In the genomic region with DNA sequence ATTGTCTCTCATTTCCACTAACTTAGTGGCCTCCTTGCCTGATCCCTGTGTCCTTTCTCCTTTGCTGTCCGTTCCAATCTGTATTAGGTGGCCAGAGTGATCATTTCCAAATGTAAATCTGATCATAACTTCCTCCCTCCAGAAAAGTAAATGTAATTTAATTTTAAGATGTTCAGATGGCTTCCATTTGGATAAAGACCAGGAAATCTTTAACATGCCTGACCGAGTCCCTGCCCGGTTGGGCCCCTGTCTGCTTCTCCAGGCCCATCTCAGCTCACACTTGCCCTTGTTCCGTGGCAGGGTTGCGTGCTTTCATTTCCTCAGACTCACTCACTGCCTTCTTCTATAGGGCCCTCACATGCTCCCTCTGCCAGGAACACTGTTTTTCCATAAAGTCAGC, we compare ENCODE assay signal across 16 cellular contexts. TPM values are rescaled to one million over a fixed set of nuclear protein-coding genes. Genes with fewer than 3 reads are reported as not detected.
DNase-seq lines count a peak whose midpoint lies in the region; ATAC-seq, FAIRE-seq and TF ChIP-seq lines count a peak whose summit lies in the region.
"Had no signal": no experiment of that assay in that cellular context is flagged by ENCODE, and none has a peak within 500 bp of the region (broad histone marks: within the 10 kb centered on the region; RNA-seq: fewer than 3 reads in every experiment).

No MANE protein-coding gene starts in this region.

- DNase-seq in right lobe of liver (no peak), HepG2 (ENCODE audit: low spot score) (no peak), SK-N-DZ (ENCODE audit: low spot score) (peak; percentile 21), kidney tubule cell (ENCODE audit: low spot score) (peak; percentile 27), iPS-NIHi7 (ENCODE audit: extremely low spot score) (no peak), COR-L47 (lab: John Stamatoyannopoulos, UW) (no peak), NCI-H1930 (lab: John Stamatoyannopoulos, UW) (no peak)
- DNase-seq: C1 segment of cervical spinal cord; NCI-H1436; NCI-H510A treated with DMSO at 0.1 percent for 48 hours; stimulated activated CD4-positive, alpha-beta T cell treated with anti-CD3 and anti-CD28 coated beads, Interleukin-1b, Interleukin-23, amount 100 ng/mL, for 48 hours had no signal

- H2AFZ ChIP-seq in HepG2 (ENCODE audit: low read length): no peak overlapping the region

- H3K27ac ChIP-seq in right lobe of liver (no peak overlapping the region), HepG2 (ENCODE audit: extremely low read length, insufficient read depth, low read length) (no peak overlapping the region)
- H3K27ac ChIP-seq: prostate gland, RWPE1 had no signal

- H4K20me1 ChIP-seq in HepG2 (ENCODE audit: insufficient read depth, low read length): peaks cover 51% of the 10 kb centered on the region

- intact Hi-C loops in right lobe of liver (cut with DNase I): no loop called here
- intact Hi-C loops in HepG2 (cut with micrococcal nuclease; ENCODE audit: unreplicated experiment): no loop called here

- POLR2A ChIA-PET in HepG2 (lab: Yijun Ruan, JAX): no interaction called here

- H3K36me3 ChIP-seq in right lobe of liver: no peaks in the 10 kb centered on the region
- peaks cover 4 to 10% of the 10 kb centered on the region in 2 experiments; a peak in 3 of 5 replicates for H3K36me3 ChIP-seq in HepG2 (replicated peaks in 1 of 2; ENCODE audit: control insufficient read depth in 1 of 2, insufficient read depth in 2 of 2, low read length in 2 of 2)
- H3K36me3 ChIP-seq: prostate gland had no signal

- peaks cover 0 to 21% (median under 1%) of the 10 kb centered on the region in 4 donors for H3K4me1 ChIP-seq in right lobe of liver
- H3K4me1 ChIP-seq in HepG2 (ENCODE audit: insufficient read depth, low read length): peaks cover 87% of the 10 kb centered on the region

- H3K4me2 ChIP-seq in HepG2 (ENCODE audit: low read depth, low read length): no peak overlapping the region

- TF ChIP-seq EP300 in HepG2 (IDR thresholded peaks at IDR 0.05; ENCODE audit: low read depth in 2 of 2, low read length in 2 of 2) (no peak), HepG2 (CRISPR knock-in tag; IDR thresholded peaks at IDR 0.05; ENCODE audit: borderline replicate concordance) (no peak)

- BruUV-seq in HepG2 (replicated peaks; lab: Mats Ljungman, UMichigan): no TSS peak

- TF ChIP-seq POLR2A in right lobe of liver (IDR thresholded peaks at IDR 0.05) (no peak), HepG2 (IDR thresholded peaks at IDR 0.05; ENCODE audit: insufficient read depth in 1 of 2, low read depth in 2 of 2, low read length in 2 of 2) (no peak)

- in situ Hi-C loops in HepG2 (cut with HindIII; ENCODE audit: extremely low pct_ligation_motif_present, low pct_unique_long_range_greater_than_20kb): no loop called here

- no peak overlapping the region for H3K9ac ChIP-seq in HepG2 (ENCODE audit: insufficient read depth, low read depth, low read length)

- no peak for TF ChIP-seq RAD21 in HepG2 (CRISPR knock-in tag; IDR thresholded peaks at IDR 0.05)

- no peaks in the 10 kb centered on the region for H3K9me3 ChIP-seq in right lobe of liver
- H3K9me3 ChIP-seq in HepG2 (ENCODE audit: low read length): no peaks in the 10 kb centered on the region
- H3K9me3 ChIP-seq: prostate gland had no signal

- CTCF ChIA-PET in HepG2 (lab: Yijun Ruan, JAX; ENCODE audit: low intra/inter-chr PET ratio, low total read pairs): no interaction called here

- H3K4me3 ChIP-seq in right lobe of liver (no peak overlapping the region), HepG2 (replicated peaks in 1 of 3; ENCODE audit: insufficient read depth in 1 of 3, low read depth in 2 of 3, low read length in 3 of 3) (no peak overlapping the region)
- H3K4me3 ChIP-seq: K562, prostate gland had no signal

- WGBS in right lobe of liver (ENCODE audit: insufficient coverage, low coverage, low lambda C conversion rate, missing lambda C conversion rate): 65% methylated on average over 5 of the region's 5 CpGs
- WGBS in HepG2 (ENCODE audit: low lambda C conversion rate): 94% methylated on average over 5 of the region's 5 CpGs

- peak; percentile 41 to 58 (median 48) for ATAC-seq in right lobe of liver
- ATAC-seq in HepG2: no peak
- ATAC-seq in HG03045 (IDR thresholded peaks at IDR 0.05; ENCODE audit: unreplicated experiment): no peak
- ATAC-seq: K562 had no signal

- H3K79me2 ChIP-seq in HepG2 (ENCODE audit: insufficient read depth, low read length): peaks cover 98% of the 10 kb centered on the region

- FAIRE-seq in HepG2 (lab: Jason Lieb, UNC): no peak
- FAIRE-seq: GM19239, K562 had no signal

- H3K27me3 ChIP-seq in right lobe of liver: no peaks in the 10 kb centered on the region
- H3K27me3 ChIP-seq in HepG2 (ENCODE audit: control insufficient read depth in 1 of 2, insufficient read depth in 2 of 2, low read length in 2 of 2): no peaks in the 10 kb centered on the region

- TF ChIP-seq CTCF in right lobe of liver (IDR thresholded peaks at IDR 0.05) (no peak), HepG2 (CRISPR knock-in tag; IDR thresholded peaks at IDR 0.05) (no peak)

TF ChIP-seq in HepG2, 621 proteins besides CTCF, POLR2A, EP300 and RAD21 (continues in another document):
- TF ChIP-seq BORCS8-MEF2B (CRISPR knock-in tag; IDR thresholded peaks at IDR 0.05): no peak

RNA-seq across cellular contexts. Expression of gene MAP3K1, which starts 7.6 kb away (rescaled TPM):
- total RNA-seq in right lobe of liver: 10 to 100 TPM in 1 of 6 experiments, 1 to 10 TPM in 5; 6.3 to 10.3 (median 8.3) TPM
- 30.3 and 44.1 TPM in 2 replicates for total RNA-seq in HepG2 (2016; rRNA removed; fragmentation: Illumina TruSeq; extraction: Trizol)
- total RNA-seq in HepG2 (2016; cell fraction: cytosol; rRNA removed; fragmentation: Illumina TruSeq; extraction: Trizol; ENCODE audit: low read depth): 7.6 and 9.2 TPM in 2 replicates
- 27.7 and 42.7 TPM in 2 replicates for total RNA-seq in HepG2 (2016; cell fraction: insoluble cytoplasmic fraction; rRNA removed; fragmentation: Illumina TruSeq; extraction: Trizol)
- 9.3 and 10.6 TPM in 2 replicates for total RNA-seq in HepG2 (2016; cell fraction: membrane; rRNA removed; fragmentation: Illumina TruSeq; extraction: Trizol)
- total RNA-seq in HepG2 (2016; cell fraction: nucleus; rRNA removed; fragmentation: Illumina TruSeq; extraction: Trizol): 31.4 and 33.7 TPM in 2 replicates
- polyA plus RNA-seq in HepG2 (2011; rRNA removed): 11.9 and 16.4 TPM in 2 replicates
- polyA plus RNA-seq in HepG2 (2011; cell fraction: cytosol; rRNA removed): 6.5 and 8.4 TPM in 2 replicates
- 11.8 and 12.7 TPM in 2 replicates for polyA plus RNA-seq in HepG2 (2011; cell fraction: nucleus; rRNA removed)
- polyA plus RNA-seq in HepG2 (2012): 8.4 and 11.6 TPM in 2 replicates
- polyA plus RNA-seq in HepG2 (2016; cell fraction: cytosol; fragmentation: Illumina TruSeq; extraction: Trizol; ENCODE audit: low read depth): 0.38 and 0.71 TPM in 2 replicates
- 21.9 and 24.5 TPM in 2 replicates for polyA plus RNA-seq in HepG2 (2016; cell fraction: insoluble cytoplasmic fraction; fragmentation: Illumina TruSeq; extraction: Trizol; ENCODE audit: low read depth)
- 2.2 and 2.8 TPM in 2 replicates for polyA plus RNA-seq in HepG2 (2016; cell fraction: membrane; fragmentation: Illumina TruSeq; extraction: Trizol; ENCODE audit: low read depth)
- polyA plus RNA-seq in HepG2 (2016; cell fraction: nucleus; fragmentation: Illumina TruSeq; extraction: Trizol; ENCODE audit: insufficient read depth, low read depth): 30.6 and 31.1 TPM in 2 replicates
- 11.5 and 25.2 TPM in 2 replicates for polyA minus RNA-seq in HepG2 (2011; rRNA and poly(A)+ RNA removed; ENCODE audit: low replicate concordance)
- polyA minus RNA-seq in HepG2 (2011; cell fraction: cytosol; rRNA and poly(A)+ RNA removed): 25.8 and 27.7 TPM in 2 replicates
- 50.3 and 53.1 TPM in 2 replicates for polyA minus RNA-seq in HepG2 (2011; cell fraction: nucleus; rRNA and poly(A)+ RNA removed)
- 6.0 and 7.7 TPM in 2 replicates for polyA plus RNA-seq in SK-N-DZ (2014; cell fraction: cytosol; rRNA removed)
- 6.1 and 6.8 TPM in 2 replicates for polyA plus RNA-seq in SK-N-DZ (2014; cell fraction: nucleus; rRNA removed)

Comparison
In these comparisons a context has a peak if more than half of its experiments do, and no peak if none do; other contexts are left out.
1. ATAC-seq: peak in right lobe of liver (4 of 4); none in HepG2 (single experiment) and HG03045 (single experiment).
2. DNase-seq: peak in SK-N-DZ (single experiment) and kidney tubule cell (single experiment); none in right lobe of liver (0 of 3), HepG2 (single experiment), iPS-NIHi7 (single experiment), COR-L47 (single experiment) and NCI-H1930 (0 of 2).